Comparison of ENCODE assay signal across 1 cellular context in genomic region chr4:41644288-41644914, GRCh38.
TF ChIP-seq lines count a peak whose summit lies in the region.

No MANE protein-coding gene starts in this region.

TF ChIP-seq in GM12878, 131 proteins besides CTCF, POLR2A, EP300 and RAD21 (continued from another document):
- no peak for TF ChIP-seq ELK1 (IDR thresholded peaks at IDR 0.05; ENCODE audit: low read depth, low read length)
- TF ChIP-seq EED (IDR thresholded peaks at IDR 0.05; ENCODE audit: low read depth): no peak
- TF ChIP-seq BCLAF1 (IDR thresholded peaks at IDR 0.05): no peak
- TF ChIP-seq ZBTB33 (IDR thresholded peaks at IDR 0.05): no peak
